25 cellular contexts compared by ENCODE assay signal in the genomic region with DNA sequence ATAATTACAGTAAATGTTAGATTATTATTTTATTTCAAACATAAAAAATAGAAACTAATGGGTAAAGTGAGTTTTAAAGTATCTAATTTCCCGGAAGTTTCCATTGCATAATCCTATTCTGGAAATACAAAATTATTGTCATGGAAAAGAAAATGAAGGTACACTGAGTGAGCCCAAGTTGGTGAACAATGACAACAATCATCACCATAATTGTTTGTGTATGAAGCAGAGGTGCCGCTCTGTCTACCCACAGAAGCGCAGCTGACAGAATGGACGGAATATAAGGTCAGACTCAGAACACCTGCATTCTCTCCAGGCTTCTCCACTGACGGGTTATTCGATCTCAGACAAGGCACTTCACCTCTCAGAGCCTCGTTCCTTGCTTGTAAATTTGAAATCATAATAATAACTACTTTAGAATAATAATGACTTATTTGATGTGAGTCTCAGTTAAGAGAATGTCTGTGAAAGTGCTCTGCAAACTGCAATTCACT.
DNase-seq lines count a peak whose midpoint lies in the region.
"Had no signal": no experiment of that assay in that cellular context is flagged by ENCODE, and none has a peak within 500 bp of the region (broad histone marks: within the 10 kb centered on the region; RNA-seq: fewer than 3 reads in every experiment).

No MANE protein-coding gene starts in this region.

- no peak overlapping the region for H3K27ac Mint-ChIP-seq in activated T-cell treated with anti-CD3 and anti-CD28 coated beads, Interleukin-2, amount 50 U/mL, for 24 hours
- H3K27ac Mint-ChIP-seq in activated naive CD8-positive, alpha-beta T cell treated with anti-CD3 and anti-CD28 coated beads for 36 hours = no peak overlapping the region
- H3K27ac Mint-ChIP-seq: activated CD4-positive, alpha-beta T cell treated with anti-CD3 and anti-CD28 coated beads, Interleukin-2, amount 10 ng/mL, durations not matched to agents 24 days and 14 days; activated naive CD8-positive, alpha-beta T cell treated with anti-CD3 and anti-CD28 coated beads, Interleukin-2, amount 10 ng/mL, durations not matched to agents 7 days and 5 days; activated T-helper 17 cell treated with anti-CD3 and anti-CD28 coated beads, Interleukin-2, amount 50 U/mL, for 72 hours; CD14-positive monocyte; naive B cell; stimulated activated naive B cell treated with anti-CD40 and anti-IgM and Interleukin-4, amounts not matched to agents 10 μg/mL and 1 μg/mL and 100 μg/mL, for 72 hours; T-helper 1 cell treated with Interleukin-12 subunit alpha and Interleukin-12 subunit beta and Interleukin-4 antibody, amounts not matched to agents 30 μg/mL and 1 μg/mL, for 36 hours had no signal

- H3K36me3 Mint-ChIP-seq in activated T-cell treated with anti-CD3 and anti-CD28 coated beads, Interleukin-2, amount 50 U/mL, for 24 hours (ENCODE audit: low read depth) = no peaks in the 10 kb centered on the region
- H3K36me3 Mint-ChIP-seq in activated naive CD8-positive, alpha-beta T cell treated with anti-CD3 and anti-CD28 coated beads for 36 hours = no peaks in the 10 kb centered on the region
- H3K36me3 Mint-ChIP-seq: activated naive CD8-positive, alpha-beta T cell treated with anti-CD3 and anti-CD28 coated beads, Interleukin-2, amount 10 ng/mL, durations not matched to agents 7 days and 5 days; CD14-positive monocyte; stimulated activated naive B cell treated with anti-CD40 and anti-IgM and Interleukin-4, amounts not matched to agents 10 μg/mL and 1 μg/mL and 100 μg/mL, for 72 hours had no signal

- no peak overlapping the region for H3K4me3 Mint-ChIP-seq in activated T-cell treated with anti-CD3 and anti-CD28 coated beads, Interleukin-2, amount 50 U/mL, for 24 hours
- H3K4me3 Mint-ChIP-seq in activated naive CD8-positive, alpha-beta T cell treated with anti-CD3 and anti-CD28 coated beads for 36 hours = no peak overlapping the region
- H3K4me3 Mint-ChIP-seq: activated CD4-positive, alpha-beta T cell treated with anti-CD3 and anti-CD28 coated beads, Interleukin-2, amount 10 ng/mL, durations not matched to agents 24 days and 14 days; activated naive CD8-positive, alpha-beta T cell treated with anti-CD3 and anti-CD28 coated beads, Interleukin-2, amount 10 ng/mL, durations not matched to agents 7 days and 5 days; activated T-helper 17 cell treated with anti-CD3 and anti-CD28 coated beads, Interleukin-2, amount 50 U/mL, for 72 hours; CD14-positive monocyte; central memory CD8-positive, alpha-beta T cell; naive B cell; stimulated activated naive B cell treated with anti-CD40 and anti-IgM and Interleukin-4, amounts not matched to agents 10 μg/mL and 1 μg/mL and 100 μg/mL, for 72 hours; T-helper 1 cell treated with Interleukin-12 subunit alpha and Interleukin-12 subunit beta and Interleukin-4 antibody, amounts not matched to agents 30 μg/mL and 1 μg/mL, for 36 hours had no signal

- peaks cover 2% of the 10 kb centered on the region for H3K9me3 Mint-ChIP-seq in activated T-cell treated with anti-CD3 and anti-CD28 coated beads, Interleukin-2, amount 50 U/mL, for 24 hours
- no peaks in the 10 kb centered on the region for H3K9me3 Mint-ChIP-seq in activated naive CD8-positive, alpha-beta T cell treated with anti-CD3 and anti-CD28 coated beads for 36 hours
- H3K9me3 Mint-ChIP-seq: activated T-helper 17 cell treated with anti-CD3 and anti-CD28 coated beads, Interleukin-2, amount 50 U/mL, for 72 hours; central memory CD8-positive, alpha-beta T cell; T-helper 1 cell treated with Interleukin-12 subunit alpha and Interleukin-12 subunit beta and Interleukin-4 antibody, amounts not matched to agents 30 μg/mL and 1 μg/mL, for 36 hours had no signal

- H3K27me3 Mint-ChIP-seq in activated T-cell treated with anti-CD3 and anti-CD28 coated beads, Interleukin-2, amount 50 U/mL, for 24 hours = peaks cover 24% of the 10 kb centered on the region
- H3K27me3 Mint-ChIP-seq in activated naive CD8-positive, alpha-beta T cell treated with anti-CD3 and anti-CD28 coated beads for 36 hours = peaks cover 6% of the 10 kb centered on the region
- H3K27me3 Mint-ChIP-seq: activated CD4-positive, alpha-beta T cell treated with anti-CD3 and anti-CD28 coated beads, Interleukin-2, amount 10 ng/mL, durations not matched to agents 24 days and 14 days; activated naive CD8-positive, alpha-beta T cell treated with anti-CD3 and anti-CD28 coated beads, Interleukin-2, amount 10 ng/mL, durations not matched to agents 7 days and 5 days; stimulated activated naive B cell treated with anti-CD40 and anti-IgM and Interleukin-4, amounts not matched to agents 10 μg/mL and 1 μg/mL and 100 μg/mL, for 72 hours had no signal

- H3K4me1 Mint-ChIP-seq in activated T-cell treated with anti-CD3 and anti-CD28 coated beads, Interleukin-2, amount 50 U/mL, for 24 hours (ENCODE audit: low read depth) = no peaks in the 10 kb centered on the region
- H3K4me1 Mint-ChIP-seq in activated naive CD8-positive, alpha-beta T cell treated with anti-CD3 and anti-CD28 coated beads for 36 hours = no peaks in the 10 kb centered on the region
- H3K4me1 Mint-ChIP-seq: activated CD4-positive, alpha-beta T cell treated with anti-CD3 and anti-CD28 coated beads, Interleukin-2, amount 10 ng/mL, durations not matched to agents 24 days and 14 days; activated naive CD8-positive, alpha-beta T cell treated with anti-CD3 and anti-CD28 coated beads, Interleukin-2, amount 10 ng/mL, durations not matched to agents 7 days and 5 days; activated T-helper 17 cell treated with anti-CD3 and anti-CD28 coated beads, Interleukin-2, amount 50 U/mL, for 72 hours; CD14-positive monocyte; central memory CD8-positive, alpha-beta T cell; naive B cell; stimulated activated naive B cell treated with anti-CD40 and anti-IgM and Interleukin-4, amounts not matched to agents 10 μg/mL and 1 μg/mL and 100 μg/mL, for 72 hours had no signal

- DNase-seq in NCI-H1092 (lab: John Stamatoyannopoulos, UW) (peak; percentile 70), NCI-H187 (lab: John Stamatoyannopoulos, UW) (peak; percentile 58 to 60), NCI-H2227 (lab: John Stamatoyannopoulos, UW; ENCODE audit: unreplicated experiment) (peak; percentile 71), dermis microvascular lymphatic vessel endothelial cell (ENCODE audit: low read depth in 2 of 2) (peak; percentile 17 to 60), HK-2 (ENCODE audit: unreplicated experiment) (no peak)
- no peak for DNase-seq in activated T-cell treated with anti-CD3 and anti-CD28 coated beads, Interleukin-2, amount 50 U/mL, for 24 hours
- no peak for DNase-seq in activated naive CD8-positive, alpha-beta T cell treated with anti-CD3 and anti-CD28 coated beads for 36 hours
- DNase-seq: activated CD4-positive, alpha-beta T cell treated with anti-CD3 and anti-CD28 coated beads, Interleukin-2, amount 10 ng/mL, durations not matched to agents 24 days and 14 days; activated naive CD8-positive, alpha-beta T cell treated with anti-CD3 and anti-CD28 coated beads, Interleukin-2, amount 10 ng/mL, durations not matched to agents 7 days and 5 days; effector CD4-positive, alpha-beta T cell; erythroblast; foreskin keratinocyte; GF-D8; HCEC 1CT; KG1; left lung; naive B cell; retina; SIG-M5; stimulated activated CD4-positive, alpha-beta T cell treated with anti-CD3 and anti-CD28 coated beads, Interleukin-2, amount 100 ng/mL, for 48 hours; stimulated activated naive B cell treated with anti-CD40 and anti-IgM and Interleukin-4, amounts not matched to agents 10 μg/mL and 1 μg/mL and 100 μg/mL, for 72 hours had no signal

Comparison
In these comparisons a context has a peak if more than half of its experiments do, and no peak if none do; other contexts are left out.
1. DNase-seq: peak in NCI-H1092 (single experiment), NCI-H187 (2 of 2), NCI-H2227 (single experiment) and dermis microvascular lymphatic vessel endothelial cell (2 of 2); none in HK-2 (single experiment), activated T-cell treated with anti-CD3 and anti-CD28 coated beads, Interleukin-2, amount 50 U/mL, for 24 hours (single experiment) and activated naive CD8-positive, alpha-beta T cell treated with anti-CD3 and anti-CD28 coated beads for 36 hours (single experiment).